In the genomic region with DNA sequence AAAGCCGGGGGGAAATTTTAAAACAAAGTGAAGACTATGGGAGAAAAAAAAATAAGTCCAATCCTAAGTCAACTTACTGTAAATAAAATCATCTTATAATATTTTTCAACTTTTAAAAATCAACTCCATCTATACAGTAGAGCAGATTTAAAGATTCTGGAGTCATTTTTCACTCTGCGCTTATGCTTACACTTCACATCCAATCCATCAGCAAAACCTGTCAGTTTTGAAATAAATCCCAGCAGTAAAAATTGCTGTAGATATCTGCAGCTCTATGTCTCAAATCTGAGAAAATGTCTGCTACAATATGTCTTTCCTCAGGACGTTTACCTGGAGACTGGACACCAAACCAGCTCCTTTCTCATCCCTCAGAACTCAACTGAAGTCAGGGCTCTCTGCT, we compare ENCODE assay signal across 1 cellular context.
TF ChIP-seq lines count a peak whose summit lies in the region.

No MANE protein-coding gene starts in this region.

TF ChIP-seq in neural cell, 6 proteins besides CTCF, POLR2A, EP300 and RAD21 (continued from another document):
- TF ChIP-seq, protein P1, sequence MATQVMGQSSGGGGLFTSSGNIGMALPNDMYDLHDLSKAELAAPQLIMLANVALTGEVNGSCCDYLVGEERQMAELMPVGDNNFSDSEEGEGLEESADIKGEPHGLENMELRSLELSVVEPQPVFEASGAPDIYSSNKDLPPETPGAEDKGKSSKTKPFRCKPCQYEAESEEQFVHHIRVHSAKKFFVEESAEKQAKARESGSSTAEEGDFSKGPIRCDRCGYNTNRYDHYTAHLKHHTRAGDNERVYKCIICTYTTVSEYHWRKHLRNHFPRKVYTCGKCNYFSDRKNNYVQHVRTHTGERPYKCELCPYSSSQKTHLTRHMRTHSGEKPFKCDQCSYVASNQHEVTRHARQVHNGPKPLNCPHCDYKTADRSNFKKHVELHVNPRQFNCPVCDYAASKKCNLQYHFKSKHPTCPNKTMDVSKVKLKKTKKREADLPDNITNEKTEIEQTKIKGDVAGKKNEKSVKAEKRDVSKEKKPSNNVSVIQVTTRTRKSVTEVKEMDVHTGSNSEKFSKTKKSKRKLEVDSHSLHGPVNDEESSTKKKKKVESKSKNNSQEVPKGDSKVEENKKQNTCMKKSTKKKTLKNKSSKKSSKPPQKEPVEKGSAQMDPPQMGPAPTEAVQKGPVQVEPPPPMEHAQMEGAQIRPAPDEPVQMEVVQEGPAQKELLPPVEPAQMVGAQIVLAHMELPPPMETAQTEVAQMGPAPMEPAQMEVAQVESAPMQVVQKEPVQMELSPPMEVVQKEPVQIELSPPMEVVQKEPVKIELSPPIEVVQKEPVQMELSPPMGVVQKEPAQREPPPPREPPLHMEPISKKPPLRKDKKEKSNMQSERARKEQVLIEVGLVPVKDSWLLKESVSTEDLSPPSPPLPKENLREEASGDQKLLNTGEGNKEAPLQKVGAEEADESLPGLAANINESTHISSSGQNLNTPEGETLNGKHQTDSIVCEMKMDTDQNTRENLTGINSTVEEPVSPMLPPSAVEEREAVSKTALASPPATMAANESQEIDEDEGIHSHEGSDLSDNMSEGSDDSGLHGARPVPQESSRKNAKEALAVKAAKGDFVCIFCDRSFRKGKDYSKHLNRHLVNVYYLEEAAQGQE (IDR thresholded peaks at IDR 0.05; ENCODE audit: borderline replicate concordance): peak; percentile 46
TF ChIP-seq in neural cell: peak in this region for 2.
